Comparison of ENCODE assay signal across 13 cellular contexts in genomic region chr20:3854462-3854870, GRCh38. TPM values are rescaled to one million over a fixed set of nuclear protein-coding genes. Genes with fewer than 3 reads are reported as not detected.
DNase-seq lines count a peak whose midpoint lies in the region; ATAC-seq, FAIRE-seq and TF ChIP-seq lines count a peak whose summit lies in the region.
"Had no signal": no experiment of that assay in that cellular context is flagged by ENCODE, and none has a peak within 500 bp of the region (broad histone marks: within the 10 kb centered on the region; RNA-seq: fewer than 3 reads in every experiment).

No MANE protein-coding gene starts in this region.

- CTCF ChIA-PET in activated CD8-positive, alpha-beta T cell treated with anti-CD3 and anti-CD28 coated beads, Interleukin-2, amount 10 ng/mL, durations not matched to agents 7 days and 5 days (lab: Charles Lee): interaction anchor here (0.7 to 3.3 kb wide), 25 partner anchors 9 to 178 kb away, joined by 3 to 27 read pairs (median 5); partner anchors contain the start of genes ADISSP, AP5S1 and CENPB
- CTCF ChIA-PET in HepG2 (lab: Yijun Ruan, JAX; ENCODE audit: low intra/inter-chr PET ratio, low total read pairs): interaction anchor here (1.1 to 3.0 kb wide), 6 partner anchors 8 to 138 kb away, joined by 4 to 49 read pairs (median 7); partner anchors contain the start of genes AP5S1, CENPB and MAVS

- H3K27ac Mint-ChIP-seq in activated CD8-positive, alpha-beta T cell treated with anti-CD3 and anti-CD28 coated beads, Interleukin-2, amount 10 ng/mL, durations not matched to agents 7 days and 5 days: no peak overlapping the region
- H3K27ac Mint-ChIP-seq: stimulated activated naive B cell treated with anti-CD40 and anti-IgM and Interleukin-4, amounts not matched to agents 10 μg/mL and 1 μg/mL and 100 μg/mL, for 72 hours had no signal

- no peak for FAIRE-seq in HepG2 (lab: Jason Lieb, UNC)
- FAIRE-seq: endometrium had no signal

- peak; percentile 28 for ATAC-seq in activated CD8-positive, alpha-beta T cell treated with anti-CD3 and anti-CD28 coated beads, Interleukin-2, amount 10 ng/mL, durations not matched to agents 7 days and 5 days
- peak; percentile 65 for ATAC-seq in HepG2

- H3K36me3 Mint-ChIP-seq in activated CD8-positive, alpha-beta T cell treated with anti-CD3 and anti-CD28 coated beads, Interleukin-2, amount 10 ng/mL, durations not matched to agents 7 days and 5 days (ENCODE audit: low read depth): peaks cover 23% of the 10 kb centered on the region

- WGBS in HepG2 (ENCODE audit: low lambda C conversion rate): 70% methylated on average over 4 of the region's 4 CpGs
- WGBS in esophagus muscularis mucosa: 79% methylated on average over 4 of the region's 4 CpGs

- TF ChIP-seq RAD21 in HepG2 (CRISPR knock-in tag; IDR thresholded peaks at IDR 0.05): no peak

- no peaks in the 10 kb centered on the region for H3K9me3 Mint-ChIP-seq in activated CD8-positive, alpha-beta T cell treated with anti-CD3 and anti-CD28 coated beads, Interleukin-2, amount 10 ng/mL, durations not matched to agents 7 days and 5 days (ENCODE audit: insufficient read depth)
- H3K9me3 Mint-ChIP-seq: stimulated activated naive B cell treated with anti-CD40 and anti-IgM and Interleukin-4, amounts not matched to agents 10 μg/mL and 1 μg/mL and 100 μg/mL, for 72 hours had no signal

- H3K27me3 Mint-ChIP-seq in activated CD8-positive, alpha-beta T cell treated with anti-CD3 and anti-CD28 coated beads, Interleukin-2, amount 10 ng/mL, durations not matched to agents 7 days and 5 days (ENCODE audit: low read depth): no peaks in the 10 kb centered on the region
- H3K27me3 Mint-ChIP-seq: stimulated activated naive B cell treated with anti-CD40 and anti-IgM and Interleukin-4, amounts not matched to agents 10 μg/mL and 1 μg/mL and 100 μg/mL, for 72 hours had no signal

- intact Hi-C loops in HepG2 (cut with micrococcal nuclease; ENCODE audit: unreplicated experiment): no loop called here
- intact Hi-C loops in esophagus muscularis mucosa (cut with DNase I): no loop called here

- H3K4me1 Mint-ChIP-seq in activated CD8-positive, alpha-beta T cell treated with anti-CD3 and anti-CD28 coated beads, Interleukin-2, amount 10 ng/mL, durations not matched to agents 7 days and 5 days (ENCODE audit: low read depth): peaks cover 5% of the 10 kb centered on the region

- no TSS peak for BruUV-seq in HepG2 (replicated peaks; lab: Mats Ljungman, UMichigan)

- TF ChIP-seq CTCF in AG10803 (conservative IDR thresholded peaks at IDR 0.05; ENCODE audit: low read length): no peak
- no peak for TF ChIP-seq CTCF in HepG2 (CRISPR knock-in tag; IDR thresholded peaks at IDR 0.05)
- TF ChIP-seq CTCF in esophagus muscularis mucosa (IDR thresholded peaks at IDR 0.05): no peak

- H2AFZ ChIP-seq in HepG2 (ENCODE audit: low read length): no peak overlapping the region

- no peaks in the 10 kb centered on the region for H3K79me2 ChIP-seq in HepG2 (ENCODE audit: insufficient read depth, low read length)

- in situ Hi-C loops in HepG2 (cut with HindIII; ENCODE audit: extremely low pct_ligation_motif_present, low pct_unique_long_range_greater_than_20kb): no loop called here

- H3K4me2 ChIP-seq in HepG2 (ENCODE audit: low read depth, low read length): no peak overlapping the region

- H3K9me3 ChIP-seq in HepG2 (ENCODE audit: low read length) (no peaks in the 10 kb centered on the region), esophagus muscularis mucosa (no peaks in the 10 kb centered on the region)

- H3K4me3 ChIP-seq in AG10803 (ENCODE audit: low read length) (no peak overlapping the region), HepG2 (replicated peaks in 1 of 3; ENCODE audit: insufficient read depth in 1 of 3, low read depth in 2 of 3, low read length in 3 of 3) (no peak overlapping the region), esophagus muscularis mucosa (no peak overlapping the region)
- H3K4me3 ChIP-seq: skin epidermis had no signal

- H4K20me1 ChIP-seq in HepG2 (ENCODE audit: insufficient read depth, low read length): no peaks in the 10 kb centered on the region

- TF ChIP-seq EP300 in HepG2 (IDR thresholded peaks at IDR 0.05; ENCODE audit: low read depth in 2 of 2, low read length in 2 of 2) (peak in 1 of 2 experiments; percentile 31; a peak in 1 of 4 replicates), HepG2 (CRISPR knock-in tag; IDR thresholded peaks at IDR 0.05; ENCODE audit: borderline replicate concordance) (no peak), esophagus muscularis mucosa (IDR thresholded peaks at IDR 0.05) (no peak)

- no peaks in the 10 kb centered on the region for H3K27me3 ChIP-seq in HepG2 (ENCODE audit: control insufficient read depth in 1 of 2, insufficient read depth in 2 of 2, low read length in 2 of 2)
- no peaks in the 10 kb centered on the region for H3K27me3 ChIP-seq in esophagus muscularis mucosa

- DNase-seq in AG10803 (ENCODE audit: low read depth) (peak; percentile 31), ELF-1 (ENCODE audit: low read depth, low spot score) (peak; percentile 74), HepG2 (ENCODE audit: low spot score) (peak; percentile 70), GF-D8 (lab: John Stamatoyannopoulos, UW) (no peak), esophagus muscularis mucosa (ENCODE audit: extremely low spot score) (no peak), T-helper 1 cell (no peak)
- no peak for DNase-seq in activated CD8-positive, alpha-beta T cell treated with anti-CD3 and anti-CD28 coated beads, Interleukin-2, amount 10 ng/mL, durations not matched to agents 7 days and 5 days
- DNase-seq: NCI-H2227 treated with DMSO at 0.1 percent for 48 hours had no signal

- no peak overlapping the region for H3K9ac ChIP-seq in HepG2 (ENCODE audit: insufficient read depth, low read depth, low read length)

- peaks cover 20 to 29% of the 10 kb centered on the region in 2 experiments for H3K36me3 ChIP-seq in HepG2 (replicated peaks in 1 of 2; ENCODE audit: control insufficient read depth in 1 of 2, insufficient read depth in 2 of 2, low read length in 2 of 2)
- peaks cover 23 to 52% (median 48%) of the 10 kb centered on the region in 4 donors for H3K36me3 ChIP-seq in esophagus muscularis mucosa

- TF ChIP-seq POLR2A in HepG2 (IDR thresholded peaks at IDR 0.05; ENCODE audit: insufficient read depth in 1 of 2, low read depth in 2 of 2, low read length in 2 of 2): no peak
- TF ChIP-seq POLR2A in esophagus muscularis mucosa (IDR thresholded peaks at IDR 0.05; ENCODE audit: low read depth): no peak

- no peak overlapping the region for H3K4me3 Mint-ChIP-seq in activated CD8-positive, alpha-beta T cell treated with anti-CD3 and anti-CD28 coated beads, Interleukin-2, amount 10 ng/mL, durations not matched to agents 7 days and 5 days
- H3K4me3 Mint-ChIP-seq: stimulated activated naive B cell treated with anti-CD40 and anti-IgM and Interleukin-4, amounts not matched to agents 10 μg/mL and 1 μg/mL and 100 μg/mL, for 72 hours had no signal

- H3K4me1 ChIP-seq in HepG2 (ENCODE audit: insufficient read depth, low read length): peaks cover 24% of the 10 kb centered on the region
- peaks cover 4 to 11% (median 10%) of the 10 kb centered on the region in 4 donors for H3K4me1 ChIP-seq in esophagus muscularis mucosa

- H3K27ac ChIP-seq in HepG2 (ENCODE audit: extremely low read length, insufficient read depth, low read length) (peak overlapping the region; percentile 22), esophagus muscularis mucosa (replicated peaks in 1 of 4) (no peak overlapping the region)
- H3K27ac ChIP-seq: C4-2B, WERI-Rb-1 had no signal

- POLR2A ChIA-PET in activated CD8-positive, alpha-beta T cell treated with anti-CD3 and anti-CD28 coated beads, Interleukin-2, amount 10 ng/mL, durations not matched to agents 7 days and 5 days (lab: Charles Lee): interaction anchor here (1.0 to 1.8 kb wide), 3 partner anchors 11 to 92 kb away, joined by 3 to 5 read pairs (median 3); partner anchors contain the start of gene CENPB
- POLR2A ChIA-PET in HepG2 (lab: Yijun Ruan, JAX): interaction anchor here (0.6 to 2.9 kb wide), 10 partner anchors 7 to 86 kb away, joined by 3 to 12 read pairs (median 5); partner anchors contain the start of genes AP5S1, CENPB and MAVS

RNA-seq across cellular contexts. Expression of gene MAVS, which starts 7.8 kb away (rescaled TPM):
- 10 to 100 TPM; 29.7 TPM for total RNA-seq in activated CD8-positive, alpha-beta T cell treated with anti-CD3 and anti-CD28 coated beads, Interleukin-2, amount 10 ng/mL, durations not matched to agents 7 days and 5 days
- total RNA-seq in HepG2 (2016; rRNA removed; fragmentation: Illumina TruSeq; extraction: Trizol): 36.6 and 44.4 TPM in 2 replicates
- 4.7 and 5.3 TPM in 2 replicates for total RNA-seq in HepG2 (2016; cell fraction: cytosol; rRNA removed; fragmentation: Illumina TruSeq; extraction: Trizol; ENCODE audit: low read depth)
- 37.6 and 37.9 TPM in 2 replicates for total RNA-seq in HepG2 (2016; cell fraction: insoluble cytoplasmic fraction; rRNA removed; fragmentation: Illumina TruSeq; extraction: Trizol)
- total RNA-seq in HepG2 (2016; cell fraction: membrane; rRNA removed; fragmentation: Illumina TruSeq; extraction: Trizol): 17.4 and 17.9 TPM in 2 replicates
- 23.6 and 27.3 TPM in 2 replicates for total RNA-seq in HepG2 (2016; cell fraction: nucleus; rRNA removed; fragmentation: Illumina TruSeq; extraction: Trizol)
- polyA plus RNA-seq in HepG2 (2011; rRNA removed): 27.3 and 27.8 TPM in 2 replicates
- polyA plus RNA-seq in HepG2 (2011; cell fraction: cytosol; rRNA removed): 15.7 and 16.8 TPM in 2 replicates
- polyA plus RNA-seq in HepG2 (2011; cell fraction: nucleus; rRNA removed): 36.4 and 42.5 TPM in 2 replicates
- 18.3 and 22.8 TPM in 2 replicates for polyA plus RNA-seq in HepG2 (2012)
- 2.6 TPM in 2 replicates for polyA plus RNA-seq in HepG2 (2016; cell fraction: cytosol; fragmentation: Illumina TruSeq; extraction: Trizol; ENCODE audit: low read depth)
- 25.4 and 30.9 TPM in 2 replicates for polyA plus RNA-seq in HepG2 (2016; cell fraction: insoluble cytoplasmic fraction; fragmentation: Illumina TruSeq; extraction: Trizol; ENCODE audit: low read depth)
- 6.2 and 7.0 TPM in 2 replicates for polyA plus RNA-seq in HepG2 (2016; cell fraction: membrane; fragmentation: Illumina TruSeq; extraction: Trizol; ENCODE audit: low read depth)
- 35.3 and 39.8 TPM in 2 replicates for polyA plus RNA-seq in HepG2 (2016; cell fraction: nucleus; fragmentation: Illumina TruSeq; extraction: Trizol; ENCODE audit: insufficient read depth, low read depth)
- 25.5 and 99.2 TPM in 2 replicates for polyA minus RNA-seq in HepG2 (2011; rRNA and poly(A)+ RNA removed; ENCODE audit: low replicate concordance)
- polyA minus RNA-seq in HepG2 (2011; cell fraction: cytosol; rRNA and poly(A)+ RNA removed): 36.0 and 39.4 TPM in 2 replicates
- polyA minus RNA-seq in HepG2 (2011; cell fraction: nucleus; rRNA and poly(A)+ RNA removed): 27.7 and 33.1 TPM in 2 replicates
- total RNA-seq in esophagus muscularis mucosa: 10 to 100 TPM; 34.6 to 56.1 (median 42.8) TPM

RNA-seq across cellular contexts. Expression of gene AP5S1, which starts 34.1 kb away (rescaled TPM):
- 10 to 100 TPM; 13.8 to 16.5 TPM for total RNA-seq in activated CD8-positive, alpha-beta T cell treated with anti-CD3 and anti-CD28 coated beads, Interleukin-2, amount 10 ng/mL, durations not matched to agents 7 days and 5 days
- total RNA-seq in HepG2 (2016; rRNA removed; fragmentation: Illumina TruSeq; extraction: Trizol) (23.2 and 23.7 TPM in 2 replicates), esophagus muscularis mucosa (10 to 100 TPM in 3 of 4 donors, 1 to 10 TPM in 1; 7.9 to 11.7 (median 11.2) TPM)
- total RNA-seq in HepG2 (2016; cell fraction: cytosol; rRNA removed; fragmentation: Illumina TruSeq; extraction: Trizol; ENCODE audit: low read depth): 6.5 and 6.6 TPM in 2 replicates
- total RNA-seq in HepG2 (2016; cell fraction: insoluble cytoplasmic fraction; rRNA removed; fragmentation: Illumina TruSeq; extraction: Trizol): 20.8 and 26.3 TPM in 2 replicates
- total RNA-seq in HepG2 (2016; cell fraction: membrane; rRNA removed; fragmentation: Illumina TruSeq; extraction: Trizol): 15.6 and 19.4 TPM in 2 replicates
- total RNA-seq in HepG2 (2016; cell fraction: nucleus; rRNA removed; fragmentation: Illumina TruSeq; extraction: Trizol): 14.1 and 15.3 TPM in 2 replicates
- polyA plus RNA-seq in HepG2 (2011; rRNA removed): 7.9 and 9.1 TPM in 2 replicates
- polyA plus RNA-seq in HepG2 (2011; cell fraction: cytosol; rRNA removed): 6.7 and 9.3 TPM in 2 replicates
- polyA plus RNA-seq in HepG2 (2011; cell fraction: nucleus; rRNA removed): 13.1 and 17.4 TPM in 2 replicates
- polyA plus RNA-seq in HepG2 (2012): 6.2 and 7.2 TPM in 2 replicates
- 6.5 and 8.5 TPM in 2 replicates for polyA plus RNA-seq in HepG2 (2016; cell fraction: cytosol; fragmentation: Illumina TruSeq; extraction: Trizol; ENCODE audit: low read depth)
- 20.4 and 21.3 TPM in 2 replicates for polyA plus RNA-seq in HepG2 (2016; cell fraction: insoluble cytoplasmic fraction; fragmentation: Illumina TruSeq; extraction: Trizol; ENCODE audit: low read depth)
- polyA plus RNA-seq in HepG2 (2016; cell fraction: membrane; fragmentation: Illumina TruSeq; extraction: Trizol; ENCODE audit: low read depth): 13.2 and 17.0 TPM in 2 replicates
- 18.0 and 19.1 TPM in 2 replicates for polyA plus RNA-seq in HepG2 (2016; cell fraction: nucleus; fragmentation: Illumina TruSeq; extraction: Trizol; ENCODE audit: insufficient read depth, low read depth)
- 15.2 and 46.1 TPM in 2 replicates for polyA minus RNA-seq in HepG2 (2011; rRNA and poly(A)+ RNA removed; ENCODE audit: low replicate concordance)
- polyA minus RNA-seq in HepG2 (2011; cell fraction: cytosol; rRNA and poly(A)+ RNA removed): 8.3 and 11.6 TPM in 2 replicates
- 23.7 and 26.3 TPM in 2 replicates for polyA minus RNA-seq in HepG2 (2011; cell fraction: nucleus; rRNA and poly(A)+ RNA removed)

RNA-seq across cellular contexts. Expression of gene PANK2, which starts 34.7 kb away (rescaled TPM):
- 10 to 100 TPM; 73.1 to 74.4 TPM for total RNA-seq in activated CD8-positive, alpha-beta T cell treated with anti-CD3 and anti-CD28 coated beads, Interleukin-2, amount 10 ng/mL, durations not matched to agents 7 days and 5 days
- total RNA-seq in HepG2 (2016; rRNA removed; fragmentation: Illumina TruSeq; extraction: Trizol): 123 and 127 TPM in 2 replicates
- 91.5 and 107 TPM in 2 replicates for total RNA-seq in HepG2 (2016; cell fraction: cytosol; rRNA removed; fragmentation: Illumina TruSeq; extraction: Trizol; ENCODE audit: low read depth)
- 126 TPM in 2 replicates for total RNA-seq in HepG2 (2016; cell fraction: insoluble cytoplasmic fraction; rRNA removed; fragmentation: Illumina TruSeq; extraction: Trizol)
- 107 and 121 TPM in 2 replicates for total RNA-seq in HepG2 (2016; cell fraction: membrane; rRNA removed; fragmentation: Illumina TruSeq; extraction: Trizol)
- 89.8 and 90.2 TPM in 2 replicates for total RNA-seq in HepG2 (2016; cell fraction: nucleus; rRNA removed; fragmentation: Illumina TruSeq; extraction: Trizol)
- 31.2 and 39.2 TPM in 2 replicates for polyA plus RNA-seq in HepG2 (2011; rRNA removed)
- 23.0 and 31.7 TPM in 2 replicates for polyA plus RNA-seq in HepG2 (2011; cell fraction: cytosol; rRNA removed)
- polyA plus RNA-seq in HepG2 (2011; cell fraction: nucleus; rRNA removed): 41.6 and 42.6 TPM in 2 replicates
- polyA plus RNA-seq in HepG2 (2012): 57.3 and 61.8 TPM in 2 replicates
- polyA plus RNA-seq in HepG2 (2016; cell fraction: cytosol; fragmentation: Illumina TruSeq; extraction: Trizol; ENCODE audit: low read depth): 37.8 and 43.1 TPM in 2 replicates
- polyA plus RNA-seq in HepG2 (2016; cell fraction: insoluble cytoplasmic fraction; fragmentation: Illumina TruSeq; extraction: Trizol; ENCODE audit: low read depth): 105 and 120 TPM in 2 replicates
- polyA plus RNA-seq in HepG2 (2016; cell fraction: membrane; fragmentation: Illumina TruSeq; extraction: Trizol; ENCODE audit: low read depth): 70.7 and 71.1 TPM in 2 replicates
- 77.9 and 84.3 TPM in 2 replicates for polyA plus RNA-seq in HepG2 (2016; cell fraction: nucleus; fragmentation: Illumina TruSeq; extraction: Trizol; ENCODE audit: insufficient read depth, low read depth)
- 24.2 and 40.6 TPM in 2 replicates for polyA minus RNA-seq in HepG2 (2011; rRNA and poly(A)+ RNA removed; ENCODE audit: low replicate concordance)
- 23.3 and 28.9 TPM in 2 replicates for polyA minus RNA-seq in HepG2 (2011; cell fraction: cytosol; rRNA and poly(A)+ RNA removed)
- 83.4 and 101 TPM in 2 replicates for polyA minus RNA-seq in HepG2 (2011; cell fraction: nucleus; rRNA and poly(A)+ RNA removed)
- 10 to 100 TPM; 42.8 to 52.1 (median 46.6) TPM for total RNA-seq in esophagus muscularis mucosa

RNA-seq across cellular contexts. Expression of gene CDC25B, which starts 58.4 kb away (rescaled TPM):
- total RNA-seq in activated CD8-positive, alpha-beta T cell treated with anti-CD3 and anti-CD28 coated beads, Interleukin-2, amount 10 ng/mL, durations not matched to agents 7 days and 5 days: 100 to 1,000 TPM; 294 to 298 TPM
- total RNA-seq in HepG2 (2016; rRNA removed; fragmentation: Illumina TruSeq; extraction: Trizol): 14.5 and 19.3 TPM in 2 replicates
- total RNA-seq in HepG2 (2016; cell fraction: cytosol; rRNA removed; fragmentation: Illumina TruSeq; extraction: Trizol; ENCODE audit: low read depth): 5.8 and 5.9 TPM in 2 replicates
- total RNA-seq in HepG2 (2016; cell fraction: insoluble cytoplasmic fraction; rRNA removed; fragmentation: Illumina TruSeq; extraction: Trizol): 15.3 and 18.9 TPM in 2 replicates
- 18.7 and 19.9 TPM in 2 replicates for total RNA-seq in HepG2 (2016; cell fraction: membrane; rRNA removed; fragmentation: Illumina TruSeq; extraction: Trizol)
- 13.9 and 16.9 TPM in 2 replicates for total RNA-seq in HepG2 (2016; cell fraction: nucleus; rRNA removed; fragmentation: Illumina TruSeq; extraction: Trizol)
- 14.3 and 19.4 TPM in 2 replicates for polyA plus RNA-seq in HepG2 (2011; rRNA removed)
- 11.6 and 15.6 TPM in 2 replicates for polyA plus RNA-seq in HepG2 (2011; cell fraction: cytosol; rRNA removed)
- 49.0 and 73.9 TPM in 2 replicates for polyA plus RNA-seq in HepG2 (2011; cell fraction: nucleus; rRNA removed)
- 26.0 and 33.6 TPM in 2 replicates for polyA plus RNA-seq in HepG2 (2012)
- 10.4 and 11.1 TPM in 2 replicates for polyA plus RNA-seq in HepG2 (2016; cell fraction: cytosol; fragmentation: Illumina TruSeq; extraction: Trizol; ENCODE audit: low read depth)
- 30.9 and 41.0 TPM in 2 replicates for polyA plus RNA-seq in HepG2 (2016; cell fraction: insoluble cytoplasmic fraction; fragmentation: Illumina TruSeq; extraction: Trizol; ENCODE audit: low read depth)
- polyA plus RNA-seq in HepG2 (2016; cell fraction: membrane; fragmentation: Illumina TruSeq; extraction: Trizol; ENCODE audit: low read depth): 21.7 and 25.1 TPM in 2 replicates
- 40.4 and 46.6 TPM in 2 replicates for polyA plus RNA-seq in HepG2 (2016; cell fraction: nucleus; fragmentation: Illumina TruSeq; extraction: Trizol; ENCODE audit: insufficient read depth, low read depth)
- polyA minus RNA-seq in HepG2 (2011; rRNA and poly(A)+ RNA removed; ENCODE audit: low replicate concordance): 22.5 and 47.0 TPM in 2 replicates
- polyA minus RNA-seq in HepG2 (2011; cell fraction: cytosol; rRNA and poly(A)+ RNA removed): 15.7 and 18.9 TPM in 2 replicates
- polyA minus RNA-seq in HepG2 (2011; cell fraction: nucleus; rRNA and poly(A)+ RNA removed): 11.1 and 13.0 TPM in 2 replicates
- 10 to 100 TPM; 29.9 to 43.1 (median 35.6) TPM for total RNA-seq in esophagus muscularis mucosa

Comparison
In these comparisons a context has a peak if more than half of its experiments do, and no peak if none do; other contexts are left out.
1. DNase-seq: peak in AG10803 (single experiment), ELF-1 (single experiment) and HepG2 (single experiment); none in activated CD8-positive, alpha-beta T cell treated with anti-CD3 and anti-CD28 coated beads, Interleukin-2, amount 10 ng/mL, durations not matched to agents 7 days and 5 days (single experiment), GF-D8 (single experiment), esophagus muscularis mucosa (single experiment) and T-helper 1 cell (0 of 5).